Comparison of ENCODE assay signal across 8 cellular contexts in genomic region chr7:91941450-91941849, GRCh38. TPM values are rescaled to one million over a fixed set of nuclear protein-coding genes. Genes with fewer than 3 reads are reported as not detected.
DNase-seq lines count a peak whose midpoint lies in the region; ATAC-seq and TF ChIP-seq lines count a peak whose summit lies in the region.

No MANE protein-coding gene starts in this region.

- TF ChIP-seq CTCF in fibroblast of lung (conservative IDR thresholded peaks at IDR 0.05 in 1 of 2, IDR thresholded peaks at IDR 0.05 in 1 of 2; ENCODE audit: low read depth in 1 of 2, low read length in 2 of 2), result no peak
- TF ChIP-seq CTCF in natural killer cell (IDR thresholded peaks at IDR 0.05), result no peak
- TF ChIP-seq CTCF in upper lobe of right lung (IDR thresholded peaks at IDR 0.05), result no peak

- peak overlapping the region; percentile 91 to 96 for H3K27ac Mint-ChIP-seq in natural killer cell

- H3K36me3 ChIP-seq in fibroblast of lung (ENCODE audit: control insufficient read depth, insufficient read depth, low read length) (no peaks in the 10 kb centered on the region), upper lobe of right lung (no peaks in the 10 kb centered on the region)

- no peaks in the 10 kb centered on the region for H3K27me3 Mint-ChIP-seq in activated T-cell treated with anti-CD3 and anti-CD28 coated beads, Interleukin-2, amount 50 U/mL, for 4 hours (ENCODE audit: low read depth)
- peaks cover 8% of the 10 kb centered on the region in 2 donors for H3K27me3 Mint-ChIP-seq in natural killer cell (ENCODE audit: low read depth in 2 of 2)

- H3K4me1 Mint-ChIP-seq in activated T-cell treated with anti-CD3 and anti-CD28 coated beads, Interleukin-2, amount 50 U/mL, for 4 hours (ENCODE audit: low read depth), result peaks cover 41% of the 10 kb centered on the region
- peaks cover 33 to 39% of the 10 kb centered on the region in 2 donors for H3K4me1 Mint-ChIP-seq in natural killer cell

- H3K36me3 Mint-ChIP-seq in activated T-cell treated with anti-CD3 and anti-CD28 coated beads, Interleukin-2, amount 50 U/mL, for 4 hours (ENCODE audit: insufficient read depth), result peaks cover 7% of the 10 kb centered on the region
- no peaks in the 10 kb centered on the region for H3K36me3 Mint-ChIP-seq in natural killer cell

- intact Hi-C loops in natural killer cell (cut with micrococcal nuclease), result loop anchor here (2.0 to 5.0 kb wide), 3 partner anchors 61 to 506 kb away; partner anchors contain the start of genes CYP51A1, GATAD1 and MTERF1
- intact Hi-C loops in upper lobe of right lung (cut with DNase I), result no loop called here

- H3K4me2 ChIP-seq in fibroblast of lung (ENCODE audit: extremely low read depth, insufficient read depth, low read length), result peak overlapping the region; percentile 94

- H3K9ac ChIP-seq in fibroblast of lung (ENCODE audit: insufficient read depth, low read length), result peak overlapping the region; percentile 81

- peak overlapping the region; percentile 90 for H3K4me3 Mint-ChIP-seq in activated T-cell treated with anti-CD3 and anti-CD28 coated beads, Interleukin-2, amount 50 U/mL, for 4 hours
- H3K4me3 Mint-ChIP-seq in natural killer cell, result peak overlapping the region; percentile 96

- ATAC-seq in HG03139 (IDR thresholded peaks at IDR 0.05; ENCODE audit: unreplicated experiment), result peak; percentile 22
- peak in 1 of 2 donors; percentile 32 for ATAC-seq in activated T-cell treated with anti-CD3 and anti-CD28 coated beads, Interleukin-2, amount 50 U/mL, for 4 hours
- peak; percentile 27 to 47 (median 30) for ATAC-seq in natural killer cell
- ATAC-seq in upper lobe of right lung, result peak; percentile 44

- H3K9me3 ChIP-seq in fibroblast of lung (ENCODE audit: control insufficient read depth, insufficient read depth, low read depth, low read length) (no peaks in the 10 kb centered on the region), upper lobe of right lung (no peaks in the 10 kb centered on the region)

- no peaks in the 10 kb centered on the region for H4K20me1 ChIP-seq in fibroblast of lung (ENCODE audit: control insufficient read depth, extremely low read depth, insufficient read depth, low read length)

- H3K27ac ChIP-seq in fibroblast of lung (ENCODE audit: insufficient read depth, low read length) (peak overlapping the region; percentile 87), upper lobe of right lung (peak overlapping the region; percentile 91)

- DNase-seq in NCI-H1417 (lab: John Stamatoyannopoulos, UW) (peak; percentile 59 to 81 (median 69)), NCI-H1417 treated with DMSO at 0.1 percent for 48 hours (lab: John Stamatoyannopoulos, UW) (no peak), NOMO-1 treated with DMSO at 0.1 percent for 48 hours (lab: John Stamatoyannopoulos, UW; ENCODE audit: unreplicated experiment) (peak; percentile 54), fibroblast of lung (ENCODE audit: low read depth in 2 of 2) (peak; percentile 33 to 43), natural killer cell (peak; percentile 21), upper lobe of right lung (no peak)
- peak; percentile 18 for DNase-seq in activated T-cell treated with anti-CD3 and anti-CD28 coated beads, Interleukin-2, amount 50 U/mL, for 4 hours

- H3K4me3 ChIP-seq in fibroblast of lung (replicated peaks in 1 of 4; ENCODE audit: control extremely low read depth in 1 of 4, insufficient read depth in 1 of 4, low read depth in 3 of 4, low read length in 4 of 4) (peak overlapping the region; percentile 90 to 98 (median 92)), upper lobe of right lung (peak overlapping the region; percentile 95)

- peaks cover 26% of the 10 kb centered on the region for H3K79me2 ChIP-seq in fibroblast of lung (ENCODE audit: control insufficient read depth, insufficient read depth, low read length)

- no peaks in the 10 kb centered on the region for H3K4me1 ChIP-seq in fibroblast of lung (ENCODE audit: control insufficient read depth, extremely low read depth, insufficient read depth, low read length)
- peaks cover 27% of the 10 kb centered on the region for H3K4me1 ChIP-seq in upper lobe of right lung

- H2AFZ ChIP-seq in fibroblast of lung (ENCODE audit: low read length), result peak overlapping the region; percentile 96

- H3K9me3 Mint-ChIP-seq in activated T-cell treated with anti-CD3 and anti-CD28 coated beads, Interleukin-2, amount 50 U/mL, for 4 hours, result no peaks in the 10 kb centered on the region
- H3K9me3 Mint-ChIP-seq in natural killer cell, result no peaks in the 10 kb centered on the region

- H3K27me3 ChIP-seq in fibroblast of lung (ENCODE audit: control insufficient read depth, insufficient read depth, low read length), result no peaks in the 10 kb centered on the region
- no peaks in the 10 kb centered on the region for H3K27me3 ChIP-seq in upper lobe of right lung

RNA-seq across cellular contexts. Expression of gene AKAP9, which starts 0.8 kb away (rescaled TPM):
- total RNA-seq in activated T-cell treated with anti-CD3 and anti-CD28 coated beads, Interleukin-2, amount 50 U/mL, for 4 hours, result 10 to 100 TPM; 22.0 to 25.6 (median 23.9) TPM
- total RNA-seq in fibroblast of lung (30.8 and 46.6 TPM in 2 replicates), natural killer cell (10 to 100 TPM; 78.8 to 93.0 (median 81.9) TPM), upper lobe of right lung (85.3 TPM)
- polyA plus RNA-seq in fibroblast of lung, result 10.1 and 16.6 TPM in 2 replicates
- polyA plus RNA-seq in fibroblast of lung (2012), result 9.0 and 15.6 TPM in 2 replicates
- 1.6 and 3.5 TPM in 2 replicates for polyA minus RNA-seq in fibroblast of lung (ENCODE audit: low replicate concordance)

Comparison
In these comparisons a context has a peak if more than half of its experiments do, and no peak if none do; other contexts are left out.
1. DNase-seq: peak in NCI-H1417 (3 of 3), NOMO-1 treated with DMSO at 0.1 percent for 48 hours (single experiment), activated T-cell treated with anti-CD3 and anti-CD28 coated beads, Interleukin-2, amount 50 U/mL, for 4 hours (single experiment), fibroblast of lung (2 of 2) and natural killer cell (single experiment); none in NCI-H1417 treated with DMSO at 0.1 percent for 48 hours (single experiment) and upper lobe of right lung (single experiment).